In genomic region chr7:135774284-135774683, GRCh38 we compare ENCODE assay signal across 11 cellular contexts. TPM values are rescaled to one million over a fixed set of nuclear protein-coding genes. Genes with fewer than 3 reads are reported as not detected.
DNase-seq lines count a peak whose midpoint lies in the region; ATAC-seq and TF ChIP-seq lines count a peak whose summit lies in the region.
"Had no signal": no experiment of that assay in that cellular context is flagged by ENCODE, and none has a peak within 500 bp of the region (broad histone marks: within the 10 kb centered on the region; RNA-seq: fewer than 3 reads in every experiment).

No MANE protein-coding gene starts in this region.

- no peak for TF ChIP-seq CTCF in SK-N-SH (IDR thresholded peaks at IDR 0.05)
- no peak for TF ChIP-seq CTCF in hepatocyte (IDR thresholded peaks at IDR 0.05; ENCODE audit: poor library complexity)

- H3K4me3 ChIP-seq in SK-N-SH (ENCODE audit: low read depth in 2 of 2, low read length in 1 of 2) = no peak overlapping the region
- H3K4me3 ChIP-seq in hepatocyte = no peak overlapping the region
- H3K4me3 ChIP-seq: uterus had no signal

- H3K4me1 ChIP-seq in SK-N-SH (ENCODE audit: control insufficient read depth in 1 of 2, insufficient read depth in 2 of 2, low read depth in 1 of 2, low read length in 1 of 2) = peaks cover 0 to 12% of the 10 kb centered on the region in 2 experiments; a peak in 1 of 4 replicates
- H3K4me1 ChIP-seq in hepatocyte (ENCODE audit: insufficient read depth) = peaks cover 23% of the 10 kb centered on the region
- H3K4me1 ChIP-seq: uterus had no signal

- no peaks in the 10 kb centered on the region for H3K36me3 ChIP-seq in SK-N-SH (replicated peaks in 1 of 2; ENCODE audit: control insufficient read depth in 1 of 2, insufficient read depth in 2 of 2, low read length in 1 of 2)
- H3K36me3 ChIP-seq in hepatocyte (replicated peaks; ENCODE audit: insufficient read depth, low read depth) = no peaks in the 10 kb centered on the region
- H3K36me3 ChIP-seq: uterus had no signal

- H3K79me2 ChIP-seq in SK-N-SH (ENCODE audit: insufficient read depth) = no peaks in the 10 kb centered on the region
- H3K79me2 ChIP-seq in hepatocyte = no peaks in the 10 kb centered on the region

- H3K27me3 ChIP-seq in SK-N-SH (ENCODE audit: insufficient read depth) (no peaks in the 10 kb centered on the region), hepatocyte (no peaks in the 10 kb centered on the region)
- H3K27me3 ChIP-seq: uterus had no signal

- no peak overlapping the region for H3K4me2 ChIP-seq in SK-N-SH
- H3K4me2 ChIP-seq in hepatocyte = no peak overlapping the region

- DNase-seq in SK-N-SH (no peak), SHP77 treated with DMSO at 0.1 percent for 48 hours (lab: John Stamatoyannopoulos, UW) (peak; percentile 55), hepatocyte (ENCODE audit: low spot score) (peak; percentile 63), ureter (ENCODE audit: low spot score) (peak; percentile 54)
- DNase-seq in activated effector memory CD4-positive, alpha-beta T cell treated with Interleukin-2 at 50 U/mL for 16 hours = no peak
- no peak for DNase-seq in activated CD4-positive, alpha-beta T cell treated with anti-CD3 and anti-CD28 coated beads, Interleukin-2, amount 50 U/mL, for 4 hours
- DNase-seq: hippocampal formation, uterus had no signal

- H3K27ac ChIP-seq in SK-N-SH (ENCODE audit: low read depth in 2 of 2, low read length in 1 of 2) (no peak overlapping the region; a peak in 1 of 4 replicates), hepatocyte (peak overlapping the region; percentile 83)

- 72% methylated on average over 4 of the region's 4 CpGs for WGBS in SK-N-SH (ENCODE audit: low lambda C conversion rate)
- WGBS in hepatocyte (ENCODE audit: low lambda C conversion rate, missing lambda C conversion rate) = 31% methylated on average over 4 of the region's 4 CpGs

- H3K9me2 ChIP-seq in SK-N-SH (no peaks in the 10 kb centered on the region), hepatocyte (replicated peaks; ENCODE audit: insufficient read depth) (no peaks in the 10 kb centered on the region)

- H2AFZ ChIP-seq in SK-N-SH (ENCODE audit: low read depth) = no peak overlapping the region
- peak overlapping the region; percentile 39 for H2AFZ ChIP-seq in hepatocyte

- POLR2A ChIA-PET in SK-N-SH (lab: Yijun Ruan, JAX) = no interaction called here

- CTCF ChIA-PET in SK-N-SH (lab: Yijun Ruan, JAX) = interaction anchor here (0.7 to 1.1 kb wide), 3 partner anchors 27 to 101 kb away, joined by 3 to 4 read pairs (median 4); no protein-coding TSS in a partner anchor

- H3K9me3 ChIP-seq in SK-N-SH = peaks cover 10% of the 10 kb centered on the region
- no peaks in the 10 kb centered on the region for H3K9me3 ChIP-seq in hepatocyte (ENCODE audit: low read depth)
- H3K9me3 ChIP-seq: uterus had no signal

- no peaks in the 10 kb centered on the region for H3F3A ChIP-seq in SK-N-SH (replicated peaks; ENCODE audit: insufficient read depth)

- ATAC-seq in SK-N-SH treated with all-trans-retinoic acid at 6 μM for 48 hours (peak; percentile 16; the same call in 1 of the 3 replicates), GM19452 (IDR thresholded peaks at IDR 0.05; ENCODE audit: unreplicated experiment) (no peak)
- ATAC-seq: activated T-helper 17 cell treated with anti-CD3 and anti-CD28 coated beads, Interleukin-2, amount 50 U/mL, for 72 hours had no signal

- H4K20me1 ChIP-seq in SK-N-SH (ENCODE audit: insufficient read depth) = no peaks in the 10 kb centered on the region
- no peaks in the 10 kb centered on the region for H4K20me1 ChIP-seq in hepatocyte (ENCODE audit: insufficient read depth, poor library complexity, severe bottlenecking)

- no peak for TF ChIP-seq EP300 in SK-N-SH (IDR thresholded peaks at IDR 0.05; ENCODE audit: borderline replicate concordance in 1 of 2, low read depth in 1 of 2, low read length in 1 of 2)

- H3K9ac ChIP-seq in SK-N-SH = no peak overlapping the region

- no peak for TF ChIP-seq RAD21 in SK-N-SH (IDR thresholded peaks at IDR 0.05; ENCODE audit: low read length)

TF ChIP-seq in SK-N-SH treated with all-trans-retinoic acid at 6 μM for 48 hours, 23 proteins besides CTCF, POLR2A, EP300 and RAD21 (continues in another document):
- TF ChIP-seq TSHZ2 (CRISPR knock-in tag; IDR thresholded peaks at IDR 0.05) = no peak
- TF ChIP-seq CSDC2 (CRISPR knock-in tag; IDR thresholded peaks at IDR 0.05) = no peak
- no peak for TF ChIP-seq CREB5 (CRISPR knock-in tag; IDR thresholded peaks at IDR 0.05; ENCODE audit: low read depth)

TF ChIP-seq in SK-N-SH, 30 proteins besides CTCF, POLR2A, EP300 and RAD21:
- TF ChIP-seq RFX5 (IDR thresholded peaks at IDR 0.05; ENCODE audit: low read length) (no peak), FOXJ3 (CRISPR knock-in tag; IDR thresholded peaks at IDR 0.05) (no peak), TEAD4 (IDR thresholded peaks at IDR 0.05; ENCODE audit: borderline replicate concordance, insufficient read depth) (no peak), POLR2AphosphoS5 (IDR thresholded peaks at IDR 0.05; ENCODE audit: low read depth, low read length) (no peak), YY1 (IDR thresholded peaks at IDR 0.05; ENCODE audit: low read depth) (no peak), TAF1 (IDR thresholded peaks at IDR 0.05; ENCODE audit: borderline replicate concordance, low read depth, low read length) (no peak), JUND (IDR thresholded peaks at IDR 0.05) (no peak), USF2 (IDR thresholded peaks at IDR 0.05; ENCODE audit: borderline replicate concordance, low read depth, low read length) (no peak)

RNA-seq across cellular contexts. Expression of gene FAM180A, which starts 25.7 kb away (rescaled TPM):
- polyA plus RNA-seq in SK-N-SH (2012; rRNA removed) (0.08 and 0.10 TPM in 2 replicates), hepatocyte (not detected in 2 replicates)
- polyA plus RNA-seq in SK-N-SH (2012; cell fraction: cytosol; rRNA removed) = 0.04 and 0.09 TPM in 2 replicates
- 0.08 and 0.12 TPM in 2 replicates for polyA plus RNA-seq in SK-N-SH (2012; cell fraction: nucleus; rRNA removed)
- total RNA-seq in hepatocyte (not detected in 2 replicates), ureter (1.1 TPM)
- total RNA-seq: activated T-helper 17 cell treated with anti-CD3 and anti-CD28 coated beads, Interleukin-2, amount 50 U/mL, for 72 hours had no signal

RNA-seq across cellular contexts. Expression of gene SLC13A4, which starts 46.3 kb away (rescaled TPM):
- 0.23 and 0.30 TPM in 2 replicates for polyA plus RNA-seq in SK-N-SH (2012; rRNA removed)
- polyA plus RNA-seq in SK-N-SH (2012; cell fraction: cytosol; rRNA removed) = 0.12 and 0.28 TPM in 2 replicates
- 0.26 TPM in 2 replicates for polyA plus RNA-seq in SK-N-SH (2012; cell fraction: nucleus; rRNA removed)
- total RNA-seq in hepatocyte = 0.13 TPM in 1 of 2 replicates, not detected in the other
- 0.93 TPM in 1 of 2 replicates, not detected in the other for polyA plus RNA-seq in hepatocyte
- 0.13 TPM for total RNA-seq in ureter
- total RNA-seq: activated T-helper 17 cell treated with anti-CD3 and anti-CD28 coated beads, Interleukin-2, amount 50 U/mL, for 72 hours had no signal

Comparison
In these comparisons a context has a peak if more than half of its experiments do, and no peak if none do; other contexts are left out.
1. DNase-seq: peak in SHP77 treated with DMSO at 0.1 percent for 48 hours (single experiment), hepatocyte (single experiment) and ureter (single experiment); none in SK-N-SH (single experiment), activated effector memory CD4-positive, alpha-beta T cell treated with Interleukin-2 at 50 U/mL for 16 hours (single experiment) and activated CD4-positive, alpha-beta T cell treated with anti-CD3 and anti-CD28 coated beads, Interleukin-2, amount 50 U/mL, for 4 hours (0 of 2).